Comparison of ENCODE assay signal across 12 cellular contexts in the genomic region with DNA sequence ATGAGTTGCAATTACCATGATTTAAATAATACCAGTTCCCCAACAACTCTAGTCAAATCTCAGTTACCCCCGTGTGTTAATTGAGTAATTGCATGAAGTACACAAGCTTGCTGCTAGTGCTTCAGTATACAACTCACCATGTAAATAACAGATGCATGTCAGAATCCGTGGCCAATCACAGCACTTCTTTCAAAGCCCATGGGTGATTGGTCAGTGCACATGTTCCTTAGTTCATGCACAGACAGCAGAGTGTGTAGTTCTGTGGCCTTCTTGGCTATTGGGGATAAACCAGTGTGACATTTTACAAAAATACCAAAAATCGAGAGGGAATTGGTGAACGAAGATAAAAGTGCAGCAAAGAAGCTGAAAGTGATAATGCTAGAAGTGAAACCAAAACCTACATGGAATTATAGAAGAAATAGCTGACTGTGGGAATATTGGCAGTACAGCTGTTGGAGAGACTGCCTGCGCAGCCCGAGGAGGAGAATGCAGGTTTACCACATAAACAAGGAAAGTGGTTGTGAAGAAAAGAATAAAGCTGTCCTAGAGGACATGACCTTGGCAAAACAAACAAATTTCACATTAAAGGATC. TPM values are rescaled to one million over a fixed set of nuclear protein-coding genes. Genes with fewer than 3 reads are reported as not detected.
DNase-seq lines count a peak whose midpoint lies in the region; ATAC-seq, FAIRE-seq and TF ChIP-seq lines count a peak whose summit lies in the region.
"Had no signal": no experiment of that assay in that cellular context is flagged by ENCODE, and none has a peak within 500 bp of the region (broad histone marks: within the 10 kb centered on the region; RNA-seq: fewer than 3 reads in every experiment).

No MANE protein-coding gene starts in this region.

- no peaks in the 10 kb centered on the region for H4K20me1 ChIP-seq in endothelial cell of umbilical vein (replicated peaks; ENCODE audit: control insufficient read depth, extremely low read depth, insufficient read depth, low read length)

- H2AFZ ChIP-seq in endothelial cell of umbilical vein (ENCODE audit: low read depth, low read length), result no peak overlapping the region

- CTCF ChIA-PET in endothelial cell of umbilical vein (lab: Charles Lee), result interaction anchor here (0.8 to 1.1 kb wide), 2 partner anchors 18 to 30 kb away, joined by 3 to 6 read pairs; no protein-coding TSS in a partner anchor

- no peaks in the 10 kb centered on the region for H3K9me3 ChIP-seq in endothelial cell of umbilical vein (replicated peaks; ENCODE audit: control insufficient read depth, insufficient read depth, low read length)
- H3K9me3 ChIP-seq in mucosa of descending colon, result no peaks in the 10 kb centered on the region
- H3K9me3 ChIP-seq: colonic mucosa had no signal

- H3K4me3 ChIP-seq in endothelial cell of umbilical vein (replicated peaks in 1 of 3; ENCODE audit: insufficient read depth in 1 of 3, low read depth in 1 of 3, low read length in 3 of 3) (no peak overlapping the region), mucosa of descending colon (no peak overlapping the region)
- H3K4me3 ChIP-seq: colonic mucosa had no signal

- dilution Hi-C loops in endothelial cell of umbilical vein (cut with MboI; ENCODE audit: extremely low pct_ligation_motif_present, low sequenced_read_pairs), result no loop called here

- H3K36me3 ChIP-seq in endothelial cell of umbilical vein (ENCODE audit: control insufficient read depth in 2 of 2, extremely low read depth in 1 of 2, insufficient read depth in 2 of 2, low read length in 2 of 2) (no peaks in the 10 kb centered on the region), mucosa of descending colon (ENCODE audit: low read depth) (no peaks in the 10 kb centered on the region)
- H3K36me3 ChIP-seq: colonic mucosa had no signal

- no peaks in the 10 kb centered on the region for H3K9me1 ChIP-seq in endothelial cell of umbilical vein (replicated peaks; ENCODE audit: control insufficient read depth, extremely low read depth, insufficient read depth, low read length)

- DNase-seq in DMS 273 treated with DMSO at 0.1 percent for 48 hours (lab: John Stamatoyannopoulos, UW) (peak; percentile 17), NCI-H69 (lab: John Stamatoyannopoulos, UW) (peak; percentile 62), endothelial cell of umbilical vein (ENCODE audit: low read depth, low spot score) (no peak), mucosa of descending colon (no peak), HK-2 (ENCODE audit: unreplicated experiment) (no peak), NCI-H345 treated with DMSO at 0.1 percent for 48 hours (lab: John Stamatoyannopoulos, UW; ENCODE audit: unreplicated experiment) (no peak), frontal cortex (ENCODE audit: low spot score in 2 of 2) (no peak)
- DNase-seq: colonic mucosa, hippocampal formation, NCI-H446 had no signal

- ATAC-seq in mucosa of descending colon (peak; percentile 35), GM21423 (IDR thresholded peaks at IDR 0.05; ENCODE audit: unreplicated experiment) (no peak)

- POLR2A ChIA-PET in endothelial cell of umbilical vein (lab: Charles Lee), result no interaction called here

- no peak overlapping the region for H3K9ac ChIP-seq in endothelial cell of umbilical vein (replicated peaks; ENCODE audit: extremely low read depth, insufficient read depth, low read length)

- TF ChIP-seq POLR2A in endothelial cell of umbilical vein (IDR thresholded peaks at IDR 0.05; ENCODE audit: low read depth, low read length), result no peak

- no TSS peak for BruUV-seq in endothelial cell of umbilical vein (replicated peaks; lab: Mats Ljungman, UMichigan)

- FAIRE-seq in endothelial cell of umbilical vein (lab: Jason Lieb, UNC), result peak; percentile 24
- FAIRE-seq in frontal cortex (lab: Jason Lieb, UNC), result no peak

- no peaks in the 10 kb centered on the region for H3K4me1 ChIP-seq in endothelial cell of umbilical vein (ENCODE audit: control insufficient read depth, extremely low read depth, insufficient read depth, low read length)
- peaks cover 20% of the 10 kb centered on the region for H3K4me1 ChIP-seq in mucosa of descending colon (ENCODE audit: low read depth)

- H3K4me2 ChIP-seq in endothelial cell of umbilical vein (ENCODE audit: insufficient read depth, low read length), result no peak overlapping the region

- H3K27me3 ChIP-seq in endothelial cell of umbilical vein (ENCODE audit: control insufficient read depth in 2 of 2, insufficient read depth in 2 of 2, low read length in 2 of 2), result no peaks in the 10 kb centered on the region
- H3K27me3 ChIP-seq: colonic mucosa had no signal

- TF ChIP-seq CTCF in endothelial cell of umbilical vein (IDR thresholded peaks at IDR 0.05; ENCODE audit: extremely low read depth in 1 of 2, insufficient read depth in 1 of 2, low read depth in 1 of 2, low read length in 2 of 2) (no peak), mucosa of descending colon (IDR thresholded peaks at IDR 0.05) (no peak)

- H3K79me2 ChIP-seq in endothelial cell of umbilical vein (ENCODE audit: control insufficient read depth, insufficient read depth, low read length), result no peaks in the 10 kb centered on the region

- H3K27ac ChIP-seq in endothelial cell of umbilical vein (ENCODE audit: insufficient read depth, low read depth, low read length), result no peak overlapping the region
- H3K27ac ChIP-seq: colonic mucosa, HL-60 had no signal

- intact Hi-C loops in endothelial cell of umbilical vein (cut with micrococcal nuclease) (no loop called here), mucosa of descending colon (cut with DNase I, micrococcal nuclease) (no loop called here)

TF ChIP-seq in endothelial cell of umbilical vein, 7 proteins besides CTCF, POLR2A, EP300 and RAD21:
- TF ChIP-seq JUN (IDR thresholded peaks at IDR 0.05; ENCODE audit: borderline replicate concordance, insufficient read depth, insufficient read length, low read depth), result no peak
- TF ChIP-seq POLR2AphosphoS5 (IDR thresholded peaks at IDR 0.05; ENCODE audit: insufficient read depth, low read depth, low read length), result no peak
- no peak for TF ChIP-seq MYC (IDR thresholded peaks at IDR 0.05; ENCODE audit: low read depth, low read length)
- TF ChIP-seq, protein P1, sequence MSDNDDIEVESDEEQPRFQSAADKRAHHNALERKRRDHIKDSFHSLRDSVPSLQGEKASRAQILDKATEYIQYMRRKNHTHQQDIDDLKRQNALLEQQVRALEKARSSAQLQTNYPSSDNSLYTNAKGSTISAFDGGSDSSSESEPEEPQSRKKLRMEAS (IDR thresholded peaks at IDR 0.05; ENCODE audit: insufficient read depth, insufficient read length), result no peak
- no peak for TF ChIP-seq FOS (IDR thresholded peaks at IDR 0.05; ENCODE audit: borderline replicate concordance, insufficient read depth, low read length)
- no peak for TF ChIP-seq GATA2 (IDR thresholded peaks at IDR 0.05; ENCODE audit: insufficient read depth, insufficient read length, low read depth, low read length)
- no peak for TF ChIP-seq EZH2 (IDR thresholded peaks at IDR 0.05; ENCODE audit: borderline replicate concordance, low read depth, low read length, severe bottlenecking)

RNA-seq across cellular contexts. Expression of a gene that starts 59.4 kb away (rescaled TPM):
- total RNA-seq in endothelial cell of umbilical vein (78.9 and 95.9 TPM in 2 replicates), mucosa of descending colon (100 to 1,000 TPM; 161 to 309 (median 256) TPM), frontal cortex (108 TPM)
- polyA plus RNA-seq in endothelial cell of umbilical vein, result 20.5 and 23.1 TPM in 2 replicates
- 15.4 and 16.9 TPM in 2 replicates for polyA plus RNA-seq in endothelial cell of umbilical vein (2011; cell fraction: cytosol; rRNA removed)
- polyA plus RNA-seq in endothelial cell of umbilical vein (2011; cell fraction: nucleus; rRNA removed), result 52.5 and 61.9 TPM in 2 replicates
- 15.8 and 19.7 TPM in 2 replicates for polyA plus RNA-seq in endothelial cell of umbilical vein (2012)
- polyA minus RNA-seq in endothelial cell of umbilical vein, result 33.1 and 60.1 TPM in 2 replicates
- polyA minus RNA-seq in endothelial cell of umbilical vein (2011; cell fraction: cytosol; rRNA and poly(A)+ RNA removed), result 16.7 TPM
- polyA minus RNA-seq in endothelial cell of umbilical vein (2011; cell fraction: nucleus; rRNA and poly(A)+ RNA removed), result 74.9 and 85.4 TPM in 2 replicates

Comparison
In these comparisons a context has a peak if more than half of its experiments do, and no peak if none do; other contexts are left out.
1. DNase-seq: peak in DMS 273 treated with DMSO at 0.1 percent for 48 hours (single experiment) and NCI-H69 (single experiment); none in endothelial cell of umbilical vein (single experiment), mucosa of descending colon (0 of 3), HK-2 (single experiment), NCI-H345 treated with DMSO at 0.1 percent for 48 hours (single experiment) and frontal cortex (0 of 2).